ENCODE assay signal across 21 cellular contexts in the genomic region with DNA sequence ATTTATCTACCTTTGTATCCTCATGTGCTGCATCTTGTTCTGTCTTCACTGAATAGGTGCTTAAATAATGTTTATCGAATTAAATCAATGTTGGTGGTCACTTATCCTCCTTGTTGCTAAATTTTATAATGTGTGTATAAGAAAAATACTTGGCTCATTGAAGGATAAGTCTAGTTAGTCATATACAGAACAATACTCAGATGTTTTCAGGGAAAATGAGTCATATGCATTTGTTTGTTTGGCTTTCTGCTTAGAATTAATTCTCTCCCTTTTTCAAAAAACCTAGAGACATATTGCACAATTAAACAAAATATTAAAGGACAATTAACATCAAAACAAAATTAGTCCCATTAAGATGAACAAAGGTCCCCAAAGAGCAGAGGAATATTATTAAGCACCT.
A peak's percentile ranks its signal among the peaks of the same experiment; 100 is the strongest.
DNase-seq lines count a peak whose midpoint lies in the region; ATAC-seq, FAIRE-seq and TF ChIP-seq lines count a peak whose summit lies in the region.
"Had no signal": no experiment of that assay in that cellular context is flagged by ENCODE, and none has a peak within 500 bp of the region (broad histone marks: within the 10 kb centered on the region; RNA-seq: fewer than 3 reads in every experiment).

No MANE protein-coding gene starts in this region.

- H3K36me3 ChIP-seq in PC-3 (ENCODE audit: low read depth, low read length) (no peaks in the 10 kb centered on the region), endothelial cell of umbilical vein (ENCODE audit: control insufficient read depth in 2 of 2, extremely low read depth in 1 of 2, insufficient read depth in 2 of 2, low read length in 2 of 2) (no peaks in the 10 kb centered on the region), tibial artery (no peaks in the 10 kb centered on the region)
- H3K36me3 ChIP-seq: BLaER1, SJSA1 had no signal

- BruUV-seq in PC-3 (replicated peaks; lab: Mats Ljungman, UMichigan) = no TSS peak
- TSS peak; percentile 54 for BruUV-seq in endothelial cell of umbilical vein (replicated peaks; lab: Mats Ljungman, UMichigan)

- peak; percentile 49 for DNase-seq in ELR (ENCODE audit: low read depth)
- peak; percentile 72 for DNase-seq in PC-3
- DNase-seq in endothelial cell of umbilical vein (ENCODE audit: low read depth, low spot score) = peak; percentile 71
- DNase-seq in fibroblast of the aortic adventitia (ENCODE audit: low read depth) = peak; percentile 22
- DNase-seq in tibial artery = no peak
- no peak for DNase-seq in NCI-H1105 (lab: John Stamatoyannopoulos, UW)
- DNase-seq in hippocampal formation (lab: John Stamatoyannopoulos, UW) = no peak
- DNase-seq: CD8-positive, alpha-beta T cell; H9; MV-4-11; NCI-H1436; NCI-H2029; NCI-H2171; NCI-H446; NCI-H69; OCI-M1 had no signal

- no peak overlapping the region for H3K9ac ChIP-seq in PC-3 (ENCODE audit: low read length)
- peak overlapping the region; percentile 52 for H3K9ac ChIP-seq in endothelial cell of umbilical vein (replicated peaks; ENCODE audit: extremely low read depth, insufficient read depth, low read length)
- H3K9ac ChIP-seq: BLaER1 had no signal

- H4K20me1 ChIP-seq in PC-3 (ENCODE audit: low read length) (no peaks in the 10 kb centered on the region), endothelial cell of umbilical vein (replicated peaks; ENCODE audit: control insufficient read depth, extremely low read depth, insufficient read depth, low read length) (no peaks in the 10 kb centered on the region)
- H4K20me1 ChIP-seq: BLaER1 had no signal

- TF ChIP-seq POLR2A in endothelial cell of umbilical vein (IDR thresholded peaks at IDR 0.05; ENCODE audit: low read depth, low read length) = no peak

- H3K9me2 ChIP-seq in PC-3 (replicated peaks; ENCODE audit: low read length) = no peaks in the 10 kb centered on the region

- H3K4me1 ChIP-seq in PC-3 (ENCODE audit: insufficient read depth, low read length) (peaks cover 32% of the 10 kb centered on the region), endothelial cell of umbilical vein (ENCODE audit: control insufficient read depth, extremely low read depth, insufficient read depth, low read length) (peaks cover 22% of the 10 kb centered on the region), tibial artery (no peaks in the 10 kb centered on the region)

- H3K4me3 ChIP-seq in PC-3 (ENCODE audit: low read length) (no peak overlapping the region), endothelial cell of umbilical vein (replicated peaks in 1 of 3; ENCODE audit: insufficient read depth in 1 of 3, low read depth in 1 of 3, low read length in 3 of 3) (no peak overlapping the region), fibroblast of the aortic adventitia (ENCODE audit: low read depth, low read length) (no peak overlapping the region), tibial artery (no peak overlapping the region)
- H3K4me3 ChIP-seq: BLaER1, SJSA1 had no signal

- POLR2A ChIA-PET in PC-3 (lab: Charles Lee; ENCODE audit: unreplicated experiment) = no interaction called here
- POLR2A ChIA-PET in endothelial cell of umbilical vein (lab: Charles Lee) = no interaction called here

- peak overlapping the region; percentile 3; the same call in 1 of the 2 replicates for H3K4me2 ChIP-seq in PC-3 (ENCODE audit: low read length)
- peak overlapping the region; percentile 68 for H3K4me2 ChIP-seq in endothelial cell of umbilical vein (ENCODE audit: insufficient read depth, low read length)
- H3K4me2 ChIP-seq: BLaER1 had no signal

- peak; percentile 42 for FAIRE-seq in endothelial cell of umbilical vein (lab: Jason Lieb, UNC)
- FAIRE-seq: GM19239, HTR-8/SVneo had no signal

- intact Hi-C loops in PC-3 (cut with micrococcal nuclease) (loop anchor here (1.0 to 5.0 kb wide), 2 partner anchors 51 to 95 kb away; no protein-coding TSS in a partner anchor), endothelial cell of umbilical vein (cut with micrococcal nuclease) (loop anchor here (1.0 kb wide), 1 partner anchor 178 kb away; a partner anchor contains a TSS), tibial artery (cut with DNase I; ENCODE audit: low total_unique reads) (no loop called here)

- H2AFZ ChIP-seq in PC-3 (ENCODE audit: low read length) = no peak overlapping the region
- H2AFZ ChIP-seq in endothelial cell of umbilical vein (ENCODE audit: low read depth, low read length) = peak overlapping the region; percentile 16

- no peaks in the 10 kb centered on the region for H3K79me2 ChIP-seq in PC-3 (ENCODE audit: low read length)
- no peaks in the 10 kb centered on the region for H3K79me2 ChIP-seq in endothelial cell of umbilical vein (ENCODE audit: control insufficient read depth, insufficient read depth, low read length)

- H3K9me1 ChIP-seq in endothelial cell of umbilical vein (replicated peaks; ENCODE audit: control insufficient read depth, extremely low read depth, insufficient read depth, low read length) = no peaks in the 10 kb centered on the region

- ATAC-seq in PC-3 (peak; percentile 70), HG02678 (IDR thresholded peaks at IDR 0.05; ENCODE audit: unreplicated experiment) (no peak)
- ATAC-seq: CD8-positive, alpha-beta T cell had no signal

- H3K9me3 ChIP-seq in PC-3 (ENCODE audit: low read length) (no peaks in the 10 kb centered on the region), endothelial cell of umbilical vein (replicated peaks; ENCODE audit: control insufficient read depth, insufficient read depth, low read length) (no peaks in the 10 kb centered on the region), tibial artery (no peaks in the 10 kb centered on the region)
- H3K9me3 ChIP-seq: SJSA1 had no signal

- dilution Hi-C loops in endothelial cell of umbilical vein (cut with MboI; ENCODE audit: extremely low pct_ligation_motif_present, low sequenced_read_pairs) = no loop called here

- CTCF ChIA-PET in PC-3 (lab: Charles Lee) = no interaction called here
- CTCF ChIA-PET in endothelial cell of umbilical vein (lab: Charles Lee) = no interaction called here

- TF ChIP-seq CTCF in PC-3 (conservative IDR thresholded peaks at IDR 0.05; ENCODE audit: low read depth, low read length) (no peak), endothelial cell of umbilical vein (IDR thresholded peaks at IDR 0.05; ENCODE audit: extremely low read depth in 1 of 2, insufficient read depth in 1 of 2, low read depth in 1 of 2, low read length in 2 of 2) (no peak), fibroblast of the aortic adventitia (IDR thresholded peaks at IDR 0.05; ENCODE audit: insufficient read depth, low read length) (no peak), tibial artery (IDR thresholded peaks at IDR 0.05) (no peak)

- H3F3A ChIP-seq in PC-3 (ENCODE audit: low read length, unreplicated experiment) = no peaks in the 10 kb centered on the region

- H3K27me3 ChIP-seq in PC-3 (ENCODE audit: low read length) (no peaks in the 10 kb centered on the region), endothelial cell of umbilical vein (ENCODE audit: control insufficient read depth in 2 of 2, insufficient read depth in 2 of 2, low read length in 2 of 2) (no peaks in the 10 kb centered on the region), tibial artery (peaks cover 0 to 6% of the 10 kb centered on the region in 2 donors)
- H3K27me3 ChIP-seq: BLaER1 had no signal

- H3K27ac ChIP-seq in PC-3 (ENCODE audit: low read length) (peak overlapping the region; percentile 24), endothelial cell of umbilical vein (ENCODE audit: insufficient read depth, low read depth, low read length) (peak overlapping the region; percentile 56), tibial artery (no peak overlapping the region)
- H3K27ac ChIP-seq: BLaER1, SJSA1 had no signal

TF ChIP-seq in endothelial cell of umbilical vein, 7 proteins besides CTCF, POLR2A, EP300 and RAD21:
- TF ChIP-seq EZH2 (IDR thresholded peaks at IDR 0.05; ENCODE audit: borderline replicate concordance, low read depth, low read length, severe bottlenecking) (no peak), FOS (IDR thresholded peaks at IDR 0.05; ENCODE audit: borderline replicate concordance, insufficient read depth, low read length) (peak; percentile 88), JUN (IDR thresholded peaks at IDR 0.05; ENCODE audit: borderline replicate concordance, insufficient read depth, insufficient read length, low read depth) (peak; percentile 78), MYC (IDR thresholded peaks at IDR 0.05; ENCODE audit: low read depth, low read length) (no peak)
TF ChIP-seq in endothelial cell of umbilical vein: peak in this region for 2.

Comparison
In these comparisons a context has a peak if more than half of its experiments do, and no peak if none do; other contexts are left out.
1. DNase-seq: peak in ELR (single experiment), PC-3 (single experiment), endothelial cell of umbilical vein (single experiment) and fibroblast of the aortic adventitia (single experiment); none in tibial artery (0 of 2), NCI-H1105 (single experiment) and hippocampal formation (0 of 2).
2. H3K27ac ChIP-seq: peak in PC-3 (single experiment) and endothelial cell of umbilical vein (single experiment); none in tibial artery (0 of 2).